ENCODE assay signal across 11 cellular contexts in the genomic region with DNA sequence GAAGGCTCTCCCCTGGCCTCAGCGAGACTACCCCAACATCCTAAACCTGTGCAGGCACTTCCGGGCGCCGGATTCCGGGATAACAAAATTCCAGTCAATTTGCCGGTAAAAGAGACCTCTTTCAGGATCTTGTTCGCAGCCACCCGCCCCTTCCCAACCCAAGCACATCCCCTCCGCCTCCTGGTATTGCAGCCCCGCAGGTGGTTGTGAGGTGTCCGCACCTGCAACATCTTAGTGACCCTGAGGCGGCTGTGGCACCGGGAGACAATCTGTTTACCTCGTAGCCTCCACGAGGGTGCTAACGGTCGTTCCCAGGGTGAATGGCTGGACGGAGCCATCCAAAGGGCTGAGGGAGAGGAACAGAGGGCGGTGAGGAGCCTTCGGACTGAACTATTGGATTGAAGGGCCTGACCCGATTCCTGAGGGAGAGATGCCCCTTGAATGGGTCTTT. TPM values are rescaled to one million over a fixed set of nuclear protein-coding genes. Genes with fewer than 3 reads are reported as not detected.
A peak's percentile ranks its signal among the peaks of the same experiment; 100 is the strongest.
DNase-seq lines count a peak whose midpoint lies in the region; ATAC-seq and TF ChIP-seq lines count a peak whose summit lies in the region.
"Had no signal": no experiment of that assay in that cellular context is flagged by ENCODE, and none has a peak within 500 bp of the region (broad histone marks: within the 10 kb centered on the region; RNA-seq: fewer than 3 reads in every experiment).

No MANE protein-coding gene starts in this region.

- no peak; the same call in 2 of the 3 replicates for ATAC-seq in SK-N-SH treated with all-trans-retinoic acid at 6 μM for 48 hours
- ATAC-seq in stimulated activated memory B cell treated with anti-CD40 and anti-IgM and Interleukin-4, amounts not matched to agents 10 μg/mL and 1 μg/mL and 100 μg/mL, for 72 hours, result no peak
- no peak for ATAC-seq in HG03045 (IDR thresholded peaks at IDR 0.05; ENCODE audit: unreplicated experiment)
- ATAC-seq in HG03139 (IDR thresholded peaks at IDR 0.05; ENCODE audit: unreplicated experiment), result no peak

- H3K36me3 ChIP-seq in SK-N-SH (replicated peaks in 1 of 2; ENCODE audit: control insufficient read depth in 1 of 2, insufficient read depth in 2 of 2, low read length in 1 of 2), result no peaks in the 10 kb centered on the region

- CTCF ChIA-PET in SK-N-SH (lab: Yijun Ruan, JAX), result no interaction called here
- CTCF ChIA-PET in activated CD4-positive, alpha-beta memory T cell treated with anti-CD3 and anti-CD28 coated beads for 36 hours (lab: Charles Lee), result no interaction called here

- H3K9me2 ChIP-seq in SK-N-SH, result no peaks in the 10 kb centered on the region

- DNase-seq in SK-N-SH (no peak), iPS-NIHi11 (ENCODE audit: low spot score) (peak; percentile 20), NCI-H146 (lab: John Stamatoyannopoulos, UW) (no peak)
- DNase-seq in activated CD4-positive, alpha-beta memory T cell treated with anti-CD3 and anti-CD28 coated beads for 36 hours, result no peak
- DNase-seq: AML-193 had no signal

- H3K27me3 ChIP-seq in SK-N-SH (ENCODE audit: insufficient read depth), result peaks cover 56% of the 10 kb centered on the region

- H3K4me1 ChIP-seq in SK-N-SH (ENCODE audit: control insufficient read depth in 1 of 2, insufficient read depth in 2 of 2, low read depth in 1 of 2, low read length in 1 of 2), result peaks cover 0 to 9% of the 10 kb centered on the region in 2 experiments; a peak in 2 of 4 replicates
- H3K4me1 ChIP-seq: parathyroid adenoma had no signal

- TF ChIP-seq CTCF in SK-N-SH (IDR thresholded peaks at IDR 0.05), result no peak

- H3K9ac ChIP-seq in SK-N-SH, result no peak overlapping the region
- H3K9ac ChIP-seq: parathyroid adenoma had no signal

- whole genome bisulfite sequencing in SK-N-SH (ENCODE audit: low lambda C conversion rate), result 7% methylated on average over 13 of the region's 21 CpGs

- H4K20me1 ChIP-seq in SK-N-SH (ENCODE audit: insufficient read depth), result no peaks in the 10 kb centered on the region

- no peaks in the 10 kb centered on the region for H3K9me3 ChIP-seq in SK-N-SH

- intact Hi-C loops in activated CD4-positive, alpha-beta memory T cell treated with anti-CD3 and anti-CD28 coated beads for 36 hours (cut with micrococcal nuclease), result loop anchor here (2.0 to 10.0 kb wide), 2 partner anchors 13 to 455 kb away; no protein-coding TSS in a partner anchor

- no peak for TF ChIP-seq RAD21 in SK-N-SH (IDR thresholded peaks at IDR 0.05; ENCODE audit: low read length)

- no peaks in the 10 kb centered on the region for H3K36me3 Mint-ChIP-seq in activated CD4-positive, alpha-beta memory T cell treated with anti-CD3 and anti-CD28 coated beads for 36 hours
- H3K36me3 Mint-ChIP-seq in stimulated activated memory B cell treated with anti-CD40 and anti-IgM and Interleukin-4, amounts not matched to agents 10 μg/mL and 1 μg/mL and 100 μg/mL, for 72 hours, result no peaks in the 10 kb centered on the region
- H3K36me3 Mint-ChIP-seq: activated naive CD8-positive, alpha-beta T cell treated with anti-CD3 and anti-CD28 coated beads, Interleukin-2, amount 10 ng/mL, durations not matched to agents 7 days and 5 days had no signal

- H3K4me1 Mint-ChIP-seq in activated CD4-positive, alpha-beta memory T cell treated with anti-CD3 and anti-CD28 coated beads for 36 hours (ENCODE audit: low read depth), result peaks cover 2% of the 10 kb centered on the region
- peaks cover 11% of the 10 kb centered on the region for H3K4me1 Mint-ChIP-seq in stimulated activated memory B cell treated with anti-CD40 and anti-IgM and Interleukin-4, amounts not matched to agents 10 μg/mL and 1 μg/mL and 100 μg/mL, for 72 hours

- TF ChIP-seq EP300 in SK-N-SH (IDR thresholded peaks at IDR 0.05; ENCODE audit: borderline replicate concordance in 1 of 2, low read depth in 1 of 2, low read length in 1 of 2), result no peak

- POLR2A ChIA-PET in SK-N-SH (lab: Yijun Ruan, JAX), result no interaction called here
- POLR2A ChIA-PET in activated CD4-positive, alpha-beta memory T cell treated with anti-CD3 and anti-CD28 coated beads for 36 hours (lab: Charles Lee), result no interaction called here

- no peak overlapping the region for H3K27ac Mint-ChIP-seq in activated CD4-positive, alpha-beta memory T cell treated with anti-CD3 and anti-CD28 coated beads for 36 hours
- no peak overlapping the region for H3K27ac Mint-ChIP-seq in stimulated activated memory B cell treated with anti-CD40 and anti-IgM and Interleukin-4, amounts not matched to agents 10 μg/mL and 1 μg/mL and 100 μg/mL, for 72 hours
- H3K27ac Mint-ChIP-seq: activated naive CD8-positive, alpha-beta T cell treated with anti-CD3 and anti-CD28 coated beads, Interleukin-2, amount 10 ng/mL, durations not matched to agents 7 days and 5 days had no signal

- no peak overlapping the region for H2AFZ ChIP-seq in SK-N-SH (ENCODE audit: low read depth)
- H2AFZ ChIP-seq: parathyroid adenoma had no signal

- H3K79me2 ChIP-seq in SK-N-SH (ENCODE audit: insufficient read depth), result no peaks in the 10 kb centered on the region
- H3K79me2 ChIP-seq: parathyroid adenoma had no signal

- no peak overlapping the region for H3K27ac ChIP-seq in SK-N-SH (ENCODE audit: low read depth in 2 of 2, low read length in 1 of 2)
- H3K27ac ChIP-seq: parathyroid adenoma had no signal

- H3K4me3 Mint-ChIP-seq in activated CD4-positive, alpha-beta memory T cell treated with anti-CD3 and anti-CD28 coated beads for 36 hours, result peak overlapping the region; percentile 45
- peak overlapping the region; percentile 63 for H3K4me3 Mint-ChIP-seq in stimulated activated memory B cell treated with anti-CD40 and anti-IgM and Interleukin-4, amounts not matched to agents 10 μg/mL and 1 μg/mL and 100 μg/mL, for 72 hours

- peaks cover 46% of the 10 kb centered on the region for H3K27me3 Mint-ChIP-seq in activated CD4-positive, alpha-beta memory T cell treated with anti-CD3 and anti-CD28 coated beads for 36 hours
- H3K27me3 Mint-ChIP-seq in stimulated activated memory B cell treated with anti-CD40 and anti-IgM and Interleukin-4, amounts not matched to agents 10 μg/mL and 1 μg/mL and 100 μg/mL, for 72 hours, result peaks cover 31% of the 10 kb centered on the region

- no peaks in the 10 kb centered on the region for H3K9me3 Mint-ChIP-seq in activated CD4-positive, alpha-beta memory T cell treated with anti-CD3 and anti-CD28 coated beads for 36 hours
- H3K9me3 Mint-ChIP-seq in stimulated activated memory B cell treated with anti-CD40 and anti-IgM and Interleukin-4, amounts not matched to agents 10 μg/mL and 1 μg/mL and 100 μg/mL, for 72 hours, result no peaks in the 10 kb centered on the region
- H3K9me3 Mint-ChIP-seq: activated naive CD8-positive, alpha-beta T cell treated with anti-CD3 and anti-CD28 coated beads, Interleukin-2, amount 10 ng/mL, durations not matched to agents 7 days and 5 days had no signal

- H3F3A ChIP-seq in SK-N-SH (replicated peaks; ENCODE audit: insufficient read depth), result peaks cover 3% of the 10 kb centered on the region

- peak overlapping the region; percentile 33 to 44; a peak in 2 of 4 replicates for H3K4me3 ChIP-seq in SK-N-SH (ENCODE audit: low read depth in 2 of 2, low read length in 1 of 2)

- peak overlapping the region; percentile 68; the same call in 1 of the 2 replicates for H3K4me2 ChIP-seq in SK-N-SH

TF ChIP-seq in SK-N-SH, 30 proteins besides CTCF, POLR2A, EP300 and RAD21 (continues in another document):
- TF ChIP-seq MEF2A (IDR thresholded peaks at IDR 0.05; ENCODE audit: borderline replicate concordance, low read depth) (no peak), FOXJ3 (CRISPR knock-in tag; IDR thresholded peaks at IDR 0.05) (no peak), MAX (IDR thresholded peaks at IDR 0.05; ENCODE audit: low read depth) (no peak), TAF1 (IDR thresholded peaks at IDR 0.05; ENCODE audit: borderline replicate concordance, low read depth, low read length) (no peak), GABPA (IDR thresholded peaks at IDR 0.05; ENCODE audit: low read depth) (no peak), MXI1 (IDR thresholded peaks at IDR 0.05; ENCODE audit: low read depth, low read length) (no peak)
- TF ChIP-seq, protein P1, sequence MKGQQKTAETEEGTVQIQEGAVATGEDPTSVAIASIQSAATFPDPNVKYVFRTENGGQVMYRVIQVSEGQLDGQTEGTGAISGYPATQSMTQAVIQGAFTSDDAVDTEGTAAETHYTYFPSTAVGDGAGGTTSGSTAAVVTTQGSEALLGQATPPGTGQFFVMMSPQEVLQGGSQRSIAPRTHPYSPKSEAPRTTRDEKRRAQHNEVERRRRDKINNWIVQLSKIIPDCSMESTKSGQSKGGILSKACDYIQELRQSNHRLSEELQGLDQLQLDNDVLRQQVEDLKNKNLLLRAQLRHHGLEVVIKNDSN (IDR thresholded peaks at IDR 0.05; ENCODE audit: borderline replicate concordance, low read depth), result no peak

TF ChIP-seq in SK-N-SH treated with all-trans-retinoic acid at 6 μM for 48 hours, 23 proteins besides CTCF, POLR2A, EP300 and RAD21 (continues in another document):
- TF ChIP-seq SNAI2 (CRISPR knock-in tag; IDR thresholded peaks at IDR 0.05), result no peak
- TF ChIP-seq ZC3H10 (CRISPR knock-in tag; IDR thresholded peaks at IDR 0.05), result no peak
- TF ChIP-seq GLIS3 (CRISPR knock-in tag; IDR thresholded peaks at IDR 0.05), result no peak
- TF ChIP-seq, protein P2, sequence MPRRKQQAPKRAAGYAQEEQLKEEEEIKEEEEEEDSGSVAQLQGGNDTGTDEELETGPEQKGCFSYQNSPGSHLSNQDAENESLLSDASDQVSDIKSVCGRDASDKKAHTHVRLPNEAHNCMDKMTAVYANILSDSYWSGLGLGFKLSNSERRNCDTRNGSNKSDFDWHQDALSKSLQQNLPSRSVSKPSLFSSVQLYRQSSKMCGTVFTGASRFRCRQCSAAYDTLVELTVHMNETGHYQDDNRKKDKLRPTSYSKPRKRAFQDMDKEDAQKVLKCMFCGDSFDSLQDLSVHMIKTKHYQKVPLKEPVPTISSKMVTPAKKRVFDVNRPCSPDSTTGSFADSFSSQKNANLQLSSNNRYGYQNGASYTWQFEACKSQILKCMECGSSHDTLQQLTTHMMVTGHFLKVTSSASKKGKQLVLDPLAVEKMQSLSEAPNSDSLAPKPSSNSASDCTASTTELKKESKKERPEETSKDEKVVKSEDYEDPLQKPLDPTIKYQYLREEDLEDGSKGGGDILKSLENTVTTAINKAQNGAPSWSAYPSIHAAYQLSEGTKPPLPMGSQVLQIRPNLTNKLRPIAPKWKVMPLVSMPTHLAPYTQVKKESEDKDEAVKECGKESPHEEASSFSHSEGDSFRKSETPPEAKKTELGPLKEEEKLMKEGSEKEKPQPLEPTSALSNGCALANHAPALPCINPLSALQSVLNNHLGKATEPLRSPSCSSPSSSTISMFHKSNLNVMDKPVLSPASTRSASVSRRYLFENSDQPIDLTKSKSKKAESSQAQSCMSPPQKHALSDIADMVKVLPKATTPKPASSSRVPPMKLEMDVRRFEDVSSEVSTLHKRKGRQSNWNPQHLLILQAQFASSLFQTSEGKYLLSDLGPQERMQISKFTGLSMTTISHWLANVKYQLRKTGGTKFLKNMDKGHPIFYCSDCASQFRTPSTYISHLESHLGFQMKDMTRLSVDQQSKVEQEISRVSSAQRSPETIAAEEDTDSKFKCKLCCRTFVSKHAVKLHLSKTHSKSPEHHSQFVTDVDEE (CRISPR knock-in tag; IDR thresholded peaks at IDR 0.05), result no peak
- no peak for TF ChIP-seq ISL1 (CRISPR knock-in tag; IDR thresholded peaks at IDR 0.05)

RNA-seq across cellular contexts. Expression of gene NR5A2, which starts 2.1 kb away (rescaled TPM):
- not detected in 2 replicates for polyA plus RNA-seq in SK-N-SH (2012; rRNA removed)
- polyA plus RNA-seq in SK-N-SH (2012; cell fraction: cytosol; rRNA removed), result not detected in 2 replicates
- not detected in 2 replicates for polyA plus RNA-seq in SK-N-SH (2012; cell fraction: nucleus; rRNA removed)
- not detected for total RNA-seq in activated CD4-positive, alpha-beta memory T cell treated with anti-CD3 and anti-CD28 coated beads for 36 hours
- total RNA-seq: activated naive CD8-positive, alpha-beta T cell treated with anti-CD3 and anti-CD28 coated beads, Interleukin-2, amount 10 ng/mL, durations not matched to agents 7 days and 5 days had no signal
